ENCODE assay signal across 1 cellular context in genomic region chr7:156480671-156481070, GRCh38.
TF ChIP-seq lines count a peak whose summit lies in the region.

No MANE protein-coding gene starts in this region.

TF ChIP-seq in H1, 55 proteins besides CTCF, POLR2A, EP300 and RAD21 (continued from another document):
- no peak for TF ChIP-seq CHD7 (IDR thresholded peaks at IDR 0.05; ENCODE audit: insufficient replicate concordance, low read length)
